ENCODE assay signal across 24 cellular contexts in genomic region chr1:52305417-52306226, GRCh38.
"Had no signal": no experiment of that assay in that cellular context is flagged by ENCODE, and none has a peak within 500 bp of the region (broad histone marks: within the 10 kb centered on the region; RNA-seq: fewer than 3 reads in every experiment).

No MANE protein-coding gene starts in this region.

- H3K36me3 ChIP-seq: breast epithelium, uterus had no signal

- H3K4me1 ChIP-seq: breast epithelium, esophagus squamous epithelium, right lobe of liver, testis, uterus had no signal

- H3K9me3 ChIP-seq: breast epithelium, esophagus squamous epithelium, mucosa of descending colon, right lobe of liver, testis, uterus had no signal

- DNase-seq: activated CD4-positive, alpha-beta T cell treated with anti-CD3 and anti-CD28 coated beads, Interleukin-2, amount 10 ng/mL, durations not matched to agents 7 days and 5 days; activated CD4-positive, CD25-positive, alpha-beta regulatory T cell treated with anti-CD3 and anti-CD28 coated beads, Interleukin-2, amount 50 U/mL, for 72 hours; activated CD8-positive, alpha-beta memory T cell treated with anti-CD3 and anti-CD28 coated beads, Interleukin-2, amount 10 ng/mL, durations not matched to agents 7 days and 5 days; activated CD8-positive, alpha-beta T cell treated with anti-CD3 and anti-CD28 coated beads for 36 hours; activated naive CD8-positive, alpha-beta T cell treated with anti-CD3 and anti-CD28 coated beads, Interleukin-2, amount 50 U/mL, for 24 hours; activated T-cell treated with anti-CD3 and anti-CD28 coated beads, Interleukin-2, amount 50 U/mL, for 48 hours; dermis blood vessel endothelial cell; effector CD4-positive, alpha-beta T cell; esophagus squamous epithelium; foreskin melanocyte; hippocampal formation; mucosa of descending colon; right lobe of liver; stimulated activated CD4-positive, alpha-beta T cell treated with anti-CD3 and anti-CD28 coated beads, Interleukin-2, amount 100 ng/mL, for 48 hours; stimulated activated naive CD8-positive, alpha-beta T cell treated with anti-CD3 and anti-CD28 coated beads, Interleukin-15, Interleukin-2, amounts not matched to agents 100 U/mL and 50 U/mL, for 24 hours; SW 1271; T-helper 9 cell; testis; uterus had no signal

- ATAC-seq: activated CD8-positive, alpha-beta memory T cell treated with anti-CD3 and anti-CD28 coated beads, Interleukin-2, amount 10 ng/mL, durations not matched to agents 7 days and 5 days; activated CD8-positive, alpha-beta T cell treated with anti-CD3 and anti-CD28 coated beads for 36 hours; activated naive CD8-positive, alpha-beta T cell treated with anti-CD3 and anti-CD28 coated beads, Interleukin-2, amount 50 U/mL, for 24 hours; mucosa of descending colon; natural killer cell treated with Interleukin-12 subunit alpha and Interleukin-12 subunit beta and Interleukin-15 and Interleukin-18, amount 100 ng/mL, for 72 hours; stimulated activated naive CD8-positive, alpha-beta T cell treated with anti-CD3 and anti-CD28 coated beads, Interleukin-15, Interleukin-2, amounts not matched to agents 100 U/mL and 50 U/mL, for 24 hours had no signal

- H3K27ac ChIP-seq: breast epithelium, esophagus squamous epithelium, right lobe of liver, testis, uterus had no signal

- H3K27me3 ChIP-seq: breast epithelium, esophagus squamous epithelium, right lobe of liver, testis, uterus had no signal

- H3K4me3 ChIP-seq: breast epithelium, esophagus squamous epithelium, mucosa of descending colon, right lobe of liver, testis, uterus had no signal

- FAIRE-seq: colon, keratinocyte, TTC549 had no signal
